1 cellular context compared by ENCODE assay signal in the genomic region with DNA sequence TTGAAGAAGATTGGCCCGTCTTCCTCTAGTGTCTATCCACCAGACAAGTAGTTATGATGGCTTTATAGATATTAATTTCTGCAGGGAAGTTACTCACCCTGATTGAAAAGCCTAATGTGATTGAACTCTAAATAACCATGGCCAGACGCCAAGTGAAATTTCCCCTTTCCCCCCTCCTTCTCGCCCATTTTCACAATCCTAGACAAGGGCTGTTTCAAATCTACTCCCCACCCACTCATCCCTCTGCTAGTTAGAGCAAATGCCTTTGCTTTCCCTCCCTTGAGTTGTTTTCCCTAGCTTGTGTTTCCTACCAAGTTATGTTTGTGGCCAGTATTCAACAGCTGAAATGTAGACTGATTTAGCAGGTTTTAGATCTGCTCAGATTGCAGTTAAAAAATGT.
TF ChIP-seq lines count a peak whose summit lies in the region.

No MANE protein-coding gene starts in this region.

TF ChIP-seq in GM12878, 131 proteins besides CTCF, POLR2A, EP300 and RAD21 (continued from another document):
- TF ChIP-seq, protein P1, sequence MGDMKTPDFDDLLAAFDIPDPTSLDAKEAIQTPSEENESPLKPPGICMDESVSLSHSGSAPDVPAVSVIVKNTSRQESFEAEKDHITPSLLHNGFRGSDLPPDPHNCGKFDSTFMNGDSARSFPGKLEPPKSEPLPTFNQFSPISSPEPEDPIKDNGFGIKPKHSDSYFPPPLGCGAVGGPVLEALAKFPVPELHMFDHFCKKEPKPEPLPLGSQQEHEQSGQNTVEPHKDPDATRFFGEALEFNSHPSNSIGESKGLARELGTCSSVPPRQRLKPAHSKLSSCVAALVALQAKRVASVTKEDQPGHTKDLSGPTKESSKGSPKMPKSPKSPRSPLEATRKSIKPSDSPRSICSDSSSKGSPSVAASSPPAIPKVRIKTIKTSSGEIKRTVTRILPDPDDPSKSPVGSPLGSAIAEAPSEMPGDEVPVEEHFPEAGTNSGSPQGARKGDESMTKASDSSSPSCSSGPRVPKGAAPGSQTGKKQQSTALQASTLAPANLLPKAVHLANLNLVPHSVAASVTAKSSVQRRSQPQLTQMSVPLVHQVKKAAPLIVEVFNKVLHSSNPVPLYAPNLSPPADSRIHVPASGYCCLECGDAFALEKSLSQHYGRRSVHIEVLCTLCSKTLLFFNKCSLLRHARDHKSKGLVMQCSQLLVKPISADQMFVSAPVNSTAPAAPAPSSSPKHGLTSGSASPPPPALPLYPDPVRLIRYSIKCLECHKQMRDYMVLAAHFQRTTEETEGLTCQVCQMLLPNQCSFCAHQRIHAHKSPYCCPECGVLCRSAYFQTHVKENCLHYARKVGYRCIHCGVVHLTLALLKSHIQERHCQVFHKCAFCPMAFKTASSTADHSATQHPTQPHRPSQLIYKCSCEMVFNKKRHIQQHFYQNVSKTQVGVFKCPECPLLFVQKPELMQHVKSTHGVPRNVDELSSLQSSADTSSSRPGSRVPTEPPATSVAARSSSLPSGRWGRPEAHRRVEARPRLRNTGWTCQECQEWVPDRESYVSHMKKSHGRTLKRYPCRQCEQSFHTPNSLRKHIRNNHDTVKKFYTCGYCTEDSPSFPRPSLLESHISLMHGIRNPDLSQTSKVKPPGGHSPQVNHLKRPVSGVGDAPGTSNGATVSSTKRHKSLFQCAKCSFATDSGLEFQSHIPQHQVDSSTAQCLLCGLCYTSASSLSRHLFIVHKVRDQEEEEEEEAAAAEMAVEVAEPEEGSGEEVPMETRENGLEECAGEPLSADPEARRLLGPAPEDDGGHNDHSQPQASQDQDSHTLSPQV (IDR thresholded peaks at IDR 0.05) = no peak
- TF ChIP-seq, protein P2, sequence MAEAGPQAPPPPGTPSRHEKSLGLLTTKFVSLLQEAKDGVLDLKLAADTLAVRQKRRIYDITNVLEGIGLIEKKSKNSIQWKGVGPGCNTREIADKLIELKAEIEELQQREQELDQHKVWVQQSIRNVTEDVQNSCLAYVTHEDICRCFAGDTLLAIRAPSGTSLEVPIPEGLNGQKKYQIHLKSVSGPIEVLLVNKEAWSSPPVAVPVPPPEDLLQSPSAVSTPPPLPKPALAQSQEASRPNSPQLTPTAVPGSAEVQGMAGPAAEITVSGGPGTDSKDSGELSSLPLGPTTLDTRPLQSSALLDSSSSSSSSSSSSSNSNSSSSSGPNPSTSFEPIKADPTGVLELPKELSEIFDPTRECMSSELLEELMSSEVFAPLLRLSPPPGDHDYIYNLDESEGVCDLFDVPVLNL (IDR thresholded peaks at IDR 0.05; ENCODE audit: low read depth, low read length) = no peak
- TF ChIP-seq, protein P3, sequence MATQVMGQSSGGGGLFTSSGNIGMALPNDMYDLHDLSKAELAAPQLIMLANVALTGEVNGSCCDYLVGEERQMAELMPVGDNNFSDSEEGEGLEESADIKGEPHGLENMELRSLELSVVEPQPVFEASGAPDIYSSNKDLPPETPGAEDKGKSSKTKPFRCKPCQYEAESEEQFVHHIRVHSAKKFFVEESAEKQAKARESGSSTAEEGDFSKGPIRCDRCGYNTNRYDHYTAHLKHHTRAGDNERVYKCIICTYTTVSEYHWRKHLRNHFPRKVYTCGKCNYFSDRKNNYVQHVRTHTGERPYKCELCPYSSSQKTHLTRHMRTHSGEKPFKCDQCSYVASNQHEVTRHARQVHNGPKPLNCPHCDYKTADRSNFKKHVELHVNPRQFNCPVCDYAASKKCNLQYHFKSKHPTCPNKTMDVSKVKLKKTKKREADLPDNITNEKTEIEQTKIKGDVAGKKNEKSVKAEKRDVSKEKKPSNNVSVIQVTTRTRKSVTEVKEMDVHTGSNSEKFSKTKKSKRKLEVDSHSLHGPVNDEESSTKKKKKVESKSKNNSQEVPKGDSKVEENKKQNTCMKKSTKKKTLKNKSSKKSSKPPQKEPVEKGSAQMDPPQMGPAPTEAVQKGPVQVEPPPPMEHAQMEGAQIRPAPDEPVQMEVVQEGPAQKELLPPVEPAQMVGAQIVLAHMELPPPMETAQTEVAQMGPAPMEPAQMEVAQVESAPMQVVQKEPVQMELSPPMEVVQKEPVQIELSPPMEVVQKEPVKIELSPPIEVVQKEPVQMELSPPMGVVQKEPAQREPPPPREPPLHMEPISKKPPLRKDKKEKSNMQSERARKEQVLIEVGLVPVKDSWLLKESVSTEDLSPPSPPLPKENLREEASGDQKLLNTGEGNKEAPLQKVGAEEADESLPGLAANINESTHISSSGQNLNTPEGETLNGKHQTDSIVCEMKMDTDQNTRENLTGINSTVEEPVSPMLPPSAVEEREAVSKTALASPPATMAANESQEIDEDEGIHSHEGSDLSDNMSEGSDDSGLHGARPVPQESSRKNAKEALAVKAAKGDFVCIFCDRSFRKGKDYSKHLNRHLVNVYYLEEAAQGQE (IDR thresholded peaks at IDR 0.05; ENCODE audit: low read depth, low read length) = no peak
- TF ChIP-seq BRCA1 (IDR thresholded peaks at IDR 0.05; ENCODE audit: low read depth, low read length) (no peak), RELA (IDR thresholded peaks at IDR 0.05; ENCODE audit: borderline replicate concordance, partially characterized antibody) (no peak), HDAC6 (IDR thresholded peaks at IDR 0.05; ENCODE audit: unreplicated experiment) (no peak), FOXK2 (IDR thresholded peaks at IDR 0.05) (no peak), MXI1 (IDR thresholded peaks at IDR 0.05; ENCODE audit: low read depth, low read length) (no peak), ASH2L (IDR thresholded peaks at IDR 0.05; ENCODE audit: borderline replicate concordance, low read depth) (no peak), SMC3 (IDR thresholded peaks at IDR 0.05; ENCODE audit: borderline replicate concordance, low read length) (no peak), GATAD2B (conservative IDR thresholded peaks at IDR 0.05; ENCODE audit: low read depth) (no peak), SUZ12 (IDR thresholded peaks at IDR 0.05; ENCODE audit: unreplicated experiment) (no peak), RB1 (IDR thresholded peaks at IDR 0.05; ENCODE audit: borderline replicate concordance) (no peak)
- TF ChIP-seq, protein P4, sequence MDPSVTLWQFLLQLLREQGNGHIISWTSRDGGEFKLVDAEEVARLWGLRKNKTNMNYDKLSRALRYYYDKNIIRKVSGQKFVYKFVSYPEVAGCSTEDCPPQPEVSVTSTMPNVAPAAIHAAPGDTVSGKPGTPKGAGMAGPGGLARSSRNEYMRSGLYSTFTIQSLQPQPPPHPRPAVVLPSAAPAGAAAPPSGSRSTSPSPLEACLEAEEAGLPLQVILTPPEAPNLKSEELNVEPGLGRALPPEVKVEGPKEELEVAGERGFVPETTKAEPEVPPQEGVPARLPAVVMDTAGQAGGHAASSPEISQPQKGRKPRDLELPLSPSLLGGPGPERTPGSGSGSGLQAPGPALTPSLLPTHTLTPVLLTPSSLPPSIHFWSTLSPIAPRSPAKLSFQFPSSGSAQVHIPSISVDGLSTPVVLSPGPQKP (IDR thresholded peaks at IDR 0.05; ENCODE audit: low read depth, low read length) = no peak
